8 cellular contexts compared by ENCODE assay signal in the genomic region with DNA sequence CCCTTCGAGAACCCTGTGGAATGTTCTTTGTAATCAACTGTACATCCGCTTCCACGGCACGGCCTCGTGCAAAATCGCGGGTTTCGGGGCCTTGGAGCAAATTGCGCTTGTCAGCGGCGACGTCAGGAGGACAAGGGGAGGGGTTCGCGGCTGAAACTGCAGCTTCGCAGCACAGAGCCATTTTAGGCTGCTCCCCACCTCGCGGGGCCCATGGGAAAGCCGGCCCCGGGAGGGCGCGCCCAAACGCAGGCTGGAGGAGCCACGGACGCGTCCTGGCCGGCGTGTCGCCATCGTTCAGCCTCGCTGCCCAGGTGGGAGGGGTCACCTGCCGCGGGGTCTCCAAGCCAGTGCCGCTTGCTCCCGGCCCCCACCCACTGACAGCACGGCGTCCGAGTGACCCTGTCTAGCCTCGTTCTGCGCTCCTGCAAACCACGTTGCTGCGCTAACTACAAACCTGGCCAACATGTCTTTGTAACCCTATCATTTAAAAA. TPM values are rescaled to one million over a fixed set of nuclear protein-coding genes. Genes with fewer than 3 reads are reported as not detected.
DNase-seq lines count a peak whose midpoint lies in the region; ATAC-seq lines count a peak whose summit lies in the region.

No MANE protein-coding gene starts in this region.

- peak overlapping the region; percentile 2 to 65 for H3K14ac ChIP-seq in mesenchymal stem cell (ENCODE audit: low read length in 2 of 2)

- H3K36me3 Mint-ChIP-seq in activated CD4-positive, alpha-beta T cell treated with anti-CD3 and anti-CD28 coated beads for 36 hours (ENCODE audit: low read depth), result peaks cover 14% of the 10 kb centered on the region
- peaks cover 24% of the 10 kb centered on the region for H3K36me3 Mint-ChIP-seq in stimulated activated naive CD8-positive, alpha-beta T cell treated with anti-CD3 and anti-CD28 coated beads, Interleukin-15, Interleukin-2, amounts not matched to agents 100 ng/mL and 50 ng/mL, for 24 hours (ENCODE audit: low read depth)

- H4K91ac ChIP-seq in mesenchymal stem cell (ENCODE audit: low read length), result peak overlapping the region; percentile 96

- H2BK15ac ChIP-seq in mesenchymal stem cell (ENCODE audit: low read depth, poor library complexity, severe bottlenecking), result peak overlapping the region; percentile 99

- H3K9ac ChIP-seq in duodenal mucosa (ENCODE audit: low read depth in 1 of 2, low read length in 2 of 2) (peak overlapping the region; percentile 38 to 42), mesenchymal stem cell (ENCODE audit: low read length) (peak overlapping the region; percentile 92)

- peak; percentile 72 for DNase-seq in activated effector memory CD4-positive, alpha-beta T cell treated with anti-CD3 and anti-CD28 coated beads, Interleukin-2, amount 50 U/mL, for 16 hours
- no peak for DNase-seq in activated effector memory CD4-positive, alpha-beta T cell treated with Interleukin-2 at 50 U/mL for 16 hours
- peak; percentile 78 for DNase-seq in activated CD4-positive, alpha-beta T cell treated with anti-CD3 and anti-CD28 coated beads for 36 hours
- DNase-seq in mesenchymal stem cell (peak; percentile 55), H4 (ENCODE audit: low spot score) (no peak), AG08396 (ENCODE audit: low spot score) (no peak)

- H3K27ac ChIP-seq in duodenal mucosa (ENCODE audit: low read depth, low read length) (peak overlapping the region; percentile 17), mesenchymal stem cell (ENCODE audit: low read length, poor library complexity, severe bottlenecking) (no peak overlapping the region)

- peak; percentile 0 for ATAC-seq in activated CD4-positive, alpha-beta T cell treated with anti-CD3 and anti-CD28 coated beads for 36 hours

- POLR2A ChIA-PET in activated CD4-positive, alpha-beta T cell treated with anti-CD3 and anti-CD28 coated beads for 36 hours (lab: Charles Lee), result interaction anchor here (1.6 kb wide), 1 partner anchor 19 kb away, joined by 4 read pairs; no protein-coding TSS in a partner anchor

- CTCF ChIA-PET in activated CD4-positive, alpha-beta T cell treated with anti-CD3 and anti-CD28 coated beads for 36 hours (lab: Charles Lee), result interaction anchor here (0.9 to 1.5 kb wide), 4 partner anchors 22 to 287 kb away, joined by 3 to 5 read pairs (median 4); no protein-coding TSS in a partner anchor

- peak overlapping the region; percentile 58 for H3K4me2 ChIP-seq in mesenchymal stem cell (ENCODE audit: low read length, poor library complexity, severe bottlenecking)

- H3K4me3 ChIP-seq in duodenal mucosa (ENCODE audit: low read depth in 1 of 2, low read length in 2 of 2), result peak overlapping the region; percentile 66 to 75
- H3K4me3 ChIP-seq in mesenchymal stem cell (ENCODE audit: insufficient read depth in 1 of 2, low read depth in 1 of 2, low read length in 2 of 2), result peak overlapping the region; percentile 30 to 90

- intact Hi-C loops in activated CD4-positive, alpha-beta T cell treated with anti-CD3 and anti-CD28 coated beads for 36 hours (cut with DNase I, micrococcal nuclease), result loop anchor here (1.0 to 2.0 kb wide), 4 partner anchors 139 to 215 kb away; no protein-coding TSS in a partner anchor

- H3K27me3 Mint-ChIP-seq in activated CD4-positive, alpha-beta T cell treated with anti-CD3 and anti-CD28 coated beads for 36 hours, result peaks cover 5% of the 10 kb centered on the region
- H3K27me3 Mint-ChIP-seq in stimulated activated naive CD8-positive, alpha-beta T cell treated with anti-CD3 and anti-CD28 coated beads, Interleukin-15, Interleukin-2, amounts not matched to agents 100 ng/mL and 50 ng/mL, for 24 hours, result peaks cover under 1% of the 10 kb centered on the region

- under 1% methylated on average over 34 of the region's 41 CpGs for WGBS in mesenchymal stem cell

- peaks cover 0 to 4% of the 10 kb centered on the region in 2 donors for H3K27me3 ChIP-seq in duodenal mucosa (ENCODE audit: control insufficient read depth in 1 of 2, insufficient read depth in 2 of 2, low read length in 2 of 2)
- peaks cover 22 to 63% of the 10 kb centered on the region in 2 experiments for H3K27me3 ChIP-seq in mesenchymal stem cell (ENCODE audit: control insufficient read depth in 1 of 2, insufficient read depth in 1 of 2, low read length in 2 of 2)

- no peaks in the 10 kb centered on the region for H3K36me3 ChIP-seq in duodenal mucosa (ENCODE audit: control insufficient read depth in 1 of 2, insufficient read depth in 2 of 2, low read length in 2 of 2)
- peaks cover 0 to 3% of the 10 kb centered on the region in 2 experiments for H3K36me3 ChIP-seq in mesenchymal stem cell (ENCODE audit: control insufficient read depth in 1 of 2, insufficient read depth in 2 of 2, low read depth in 1 of 2, low read length in 2 of 2)

- no peaks in the 10 kb centered on the region for H3K79me1 ChIP-seq in mesenchymal stem cell (replicated peaks; ENCODE audit: low read length, poor library complexity, severe bottlenecking)

- H2BK5ac ChIP-seq in mesenchymal stem cell (ENCODE audit: low read depth, low read length, poor library complexity, severe bottlenecking), result no peak overlapping the region

- peak overlapping the region; percentile 90 for H4K8ac ChIP-seq in mesenchymal stem cell (ENCODE audit: low read length)

- H2AK5ac ChIP-seq in mesenchymal stem cell (ENCODE audit: low read length, severe bottlenecking), result no peak overlapping the region

- H3K23ac ChIP-seq in mesenchymal stem cell (ENCODE audit: low read length in 2 of 2), result peak overlapping the region in 1 of 2 experiments; percentile 80

- peak overlapping the region; percentile 74 for H2AFZ ChIP-seq in mesenchymal stem cell (ENCODE audit: low read depth, low read length)

- no peaks in the 10 kb centered on the region for H3K9me3 Mint-ChIP-seq in activated CD4-positive, alpha-beta T cell treated with anti-CD3 and anti-CD28 coated beads for 36 hours (ENCODE audit: low read depth)
- no peaks in the 10 kb centered on the region for H3K9me3 Mint-ChIP-seq in stimulated activated naive CD8-positive, alpha-beta T cell treated with anti-CD3 and anti-CD28 coated beads, Interleukin-15, Interleukin-2, amounts not matched to agents 100 ng/mL and 50 ng/mL, for 24 hours

- H3K18ac ChIP-seq in mesenchymal stem cell (ENCODE audit: low read depth in 1 of 2, low read length in 2 of 2), result peak overlapping the region; percentile 82 to 92

- peak overlapping the region; percentile 87 for H2BK120ac ChIP-seq in mesenchymal stem cell (ENCODE audit: low read depth, low read length)

- H3K4ac ChIP-seq in mesenchymal stem cell (ENCODE audit: low read depth in 1 of 2, low read length in 2 of 2), result peak overlapping the region; percentile 74 to 90

- H3K27ac Mint-ChIP-seq in activated CD4-positive, alpha-beta T cell treated with anti-CD3 and anti-CD28 coated beads for 36 hours, result peak overlapping the region; percentile 83
- peak overlapping the region; percentile 93 for H3K27ac Mint-ChIP-seq in stimulated activated naive CD8-positive, alpha-beta T cell treated with anti-CD3 and anti-CD28 coated beads, Interleukin-15, Interleukin-2, amounts not matched to agents 100 ng/mL and 50 ng/mL, for 24 hours

- peaks cover 0 to 20% of the 10 kb centered on the region in 2 donors for H3K4me1 ChIP-seq in duodenal mucosa (ENCODE audit: control insufficient read depth in 1 of 2, insufficient read depth in 2 of 2, low read length in 2 of 2)
- peaks cover 36% of the 10 kb centered on the region for H3K4me1 ChIP-seq in mesenchymal stem cell (ENCODE audit: control insufficient read depth, insufficient read depth, low read depth, low read length)

- peaks cover 58% of the 10 kb centered on the region for H3K4me1 Mint-ChIP-seq in activated CD4-positive, alpha-beta T cell treated with anti-CD3 and anti-CD28 coated beads for 36 hours
- peaks cover 73% of the 10 kb centered on the region for H3K4me1 Mint-ChIP-seq in stimulated activated naive CD8-positive, alpha-beta T cell treated with anti-CD3 and anti-CD28 coated beads, Interleukin-15, Interleukin-2, amounts not matched to agents 100 ng/mL and 50 ng/mL, for 24 hours (ENCODE audit: low read depth)

- peak overlapping the region; percentile 94 for H3K4me3 Mint-ChIP-seq in activated CD4-positive, alpha-beta T cell treated with anti-CD3 and anti-CD28 coated beads for 36 hours
- H3K4me3 Mint-ChIP-seq in stimulated activated naive CD8-positive, alpha-beta T cell treated with anti-CD3 and anti-CD28 coated beads, Interleukin-15, Interleukin-2, amounts not matched to agents 100 ng/mL and 50 ng/mL, for 24 hours, result peak overlapping the region; percentile 93

- no peaks in the 10 kb centered on the region for H3K9me3 ChIP-seq in duodenal mucosa (ENCODE audit: control insufficient read depth in 1 of 2, low read length in 2 of 2)
- no peaks in the 10 kb centered on the region for H3K9me3 ChIP-seq in mesenchymal stem cell (ENCODE audit: control insufficient read depth, low read length)

- H2BK12ac ChIP-seq in mesenchymal stem cell (ENCODE audit: low read length in 2 of 2), result peak overlapping the region; percentile 16 to 75

RNA-seq across cellular contexts. Expression of gene SFMBT2, which starts 2.8 kb away (rescaled TPM):
- total RNA-seq in activated CD4-positive, alpha-beta T cell treated with anti-CD3 and anti-CD28 coated beads for 36 hours, result 10 to 100 TPM; 17.6 to 18.0 TPM
- 2.2 TPM for polyA plus RNA-seq in mesenchymal stem cell (2013, experiment 1 of 2)
- polyA plus RNA-seq in mesenchymal stem cell (2013, experiment 2 of 2), result 2.2 TPM
- total RNA-seq in H4 (2014; rRNA removed; shearing (Covaris generic)), result 0.85 and 1.0 TPM in 2 replicates

Comparison
In these comparisons a context has a peak if more than half of its experiments do, and no peak if none do; other contexts are left out.
1. DNase-seq: peak in activated effector memory CD4-positive, alpha-beta T cell treated with anti-CD3 and anti-CD28 coated beads, Interleukin-2, amount 50 U/mL, for 16 hours (single experiment), activated CD4-positive, alpha-beta T cell treated with anti-CD3 and anti-CD28 coated beads for 36 hours (single experiment) and mesenchymal stem cell (single experiment); none in activated effector memory CD4-positive, alpha-beta T cell treated with Interleukin-2 at 50 U/mL for 16 hours (single experiment), H4 (single experiment) and AG08396 (single experiment).